11 cellular contexts compared by ENCODE assay signal in the genomic region with DNA sequence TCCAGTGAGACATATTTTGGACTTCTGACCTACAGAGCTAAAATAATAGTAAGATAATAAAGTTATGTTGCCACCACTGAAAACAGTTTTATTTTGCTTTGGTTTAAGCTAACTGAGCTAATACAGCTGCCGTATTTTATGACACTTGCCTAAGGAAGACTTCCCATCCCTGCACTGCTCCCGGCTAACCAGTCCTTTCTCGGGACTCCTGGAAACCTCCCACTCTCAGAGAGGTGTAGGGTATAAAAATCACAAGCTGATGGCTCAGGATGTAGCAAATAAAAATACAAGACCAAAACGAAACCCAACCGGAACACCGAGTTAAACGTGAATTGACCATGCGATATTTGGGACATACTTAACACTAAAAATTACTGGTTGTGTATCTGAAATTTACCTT. TPM values are rescaled to one million over a fixed set of nuclear protein-coding genes. Genes with fewer than 3 reads are reported as not detected.
DNase-seq lines count a peak whose midpoint lies in the region; ATAC-seq and TF ChIP-seq lines count a peak whose summit lies in the region.
"Had no signal": no experiment of that assay in that cellular context is flagged by ENCODE, and none has a peak within 500 bp of the region (broad histone marks: within the 10 kb centered on the region; RNA-seq: fewer than 3 reads in every experiment).

No MANE protein-coding gene starts in this region.

- TF ChIP-seq CTCF in Calu3 (IDR thresholded peaks at IDR 0.05; ENCODE audit: unreplicated experiment), result no peak
- TF ChIP-seq CTCF in RWPE2 (IDR thresholded peaks at IDR 0.05; ENCODE audit: poor library complexity, severe bottlenecking), result no peak
- TF ChIP-seq CTCF in hepatocyte (IDR thresholded peaks at IDR 0.05; ENCODE audit: poor library complexity), result no peak
- no peak for TF ChIP-seq CTCF in omental fat pad (IDR thresholded peaks at IDR 0.05)

- H3K36me3 Mint-ChIP-seq in Calu3 (ENCODE audit: insufficient read depth, unreplicated experiment), result no peaks in the 10 kb centered on the region

- no peak overlapping the region for H2AFZ ChIP-seq in hepatocyte

- CTCF ChIA-PET in Calu3 (lab: Charles Lee), result interaction anchor here (1.3 kb wide), 1 partner anchor 8 kb away, joined by 5 read pairs; no protein-coding TSS in a partner anchor

- BruUV-seq in Calu3 (replicated peaks; lab: Mats Ljungman, UMichigan), result no TSS peak

- H3K4me3 ChIP-seq in RWPE2 (ENCODE audit: severe bottlenecking) (peak overlapping the region; percentile 19), hepatocyte (no peak overlapping the region), skeletal muscle cell (ENCODE audit: low read depth, low read length) (peak overlapping the region; percentile 40)
- H3K4me3 ChIP-seq: GM12878 had no signal

- WGBS in hepatocyte (ENCODE audit: low lambda C conversion rate, missing lambda C conversion rate), result 84% methylated on average over 8 of the region's 8 CpGs

- DNase-seq in Calu3 (no peak), RWPE2 (ENCODE audit: low spot score) (no peak), hepatocyte (ENCODE audit: low spot score) (no peak), skeletal muscle cell (ENCODE audit: low read depth) (no peak), omental fat pad (ENCODE audit: low spot score) (no peak), COLO829 (ENCODE audit: low spot score) (no peak)
- no peak for DNase-seq in effector CD8-positive, alpha-beta T cell (lab: John Stamatoyannopoulos, UW)
- DNase-seq: NCI-H1436, T-helper 9 cell had no signal

- H3K9me2 ChIP-seq in hepatocyte (replicated peaks; ENCODE audit: insufficient read depth), result no peaks in the 10 kb centered on the region

- peaks cover 44% of the 10 kb centered on the region for H3K27me3 Mint-ChIP-seq in Calu3 (ENCODE audit: unreplicated experiment)

- no peak overlapping the region for H3K27ac ChIP-seq in RWPE2 (ENCODE audit: poor library complexity, severe bottlenecking)
- H3K27ac ChIP-seq in hepatocyte, result no peak overlapping the region

- no peaks in the 10 kb centered on the region for H3K79me2 ChIP-seq in hepatocyte

- H3K27me3 ChIP-seq in RWPE2 (ENCODE audit: insufficient read depth, poor library complexity, severe bottlenecking), result no peaks in the 10 kb centered on the region
- peaks cover 13% of the 10 kb centered on the region for H3K27me3 ChIP-seq in hepatocyte

- H3K9me3 ChIP-seq in RWPE2 (ENCODE audit: severe bottlenecking) (no peaks in the 10 kb centered on the region), hepatocyte (ENCODE audit: low read depth) (no peaks in the 10 kb centered on the region)

- H3K4me1 ChIP-seq in RWPE2 (ENCODE audit: insufficient read depth, poor library complexity, severe bottlenecking) (no peaks in the 10 kb centered on the region), hepatocyte (ENCODE audit: insufficient read depth) (peaks cover 5% of the 10 kb centered on the region)

- no peaks in the 10 kb centered on the region for H3K36me3 ChIP-seq in RWPE2 (ENCODE audit: low read depth)
- H3K36me3 ChIP-seq in hepatocyte (replicated peaks; ENCODE audit: insufficient read depth, low read depth), result no peaks in the 10 kb centered on the region

- peak overlapping the region; percentile 46 for H3K4me3 Mint-ChIP-seq in Calu3 (ENCODE audit: low read depth, unreplicated experiment)

- H3K27ac Mint-ChIP-seq in Calu3 (ENCODE audit: unreplicated experiment), result no peak overlapping the region

- H3K4me1 Mint-ChIP-seq in Calu3 (ENCODE audit: low read depth, unreplicated experiment), result no peaks in the 10 kb centered on the region

- ATAC-seq in RWPE2 (ENCODE audit: low read depth), result no peak; the same call in 2 of the 3 replicates
- no peak for ATAC-seq in HG03097 (IDR thresholded peaks at IDR 0.05; ENCODE audit: low FRiP score, unreplicated experiment)
- no peak for ATAC-seq in omental fat pad (ENCODE audit: low FRiP score)
- ATAC-seq: GM12878 had no signal

- H4K20me1 ChIP-seq in hepatocyte (ENCODE audit: insufficient read depth, poor library complexity, severe bottlenecking), result no peaks in the 10 kb centered on the region

- no peaks in the 10 kb centered on the region for H3K9me3 Mint-ChIP-seq in Calu3 (ENCODE audit: low read depth, unreplicated experiment)

- intact Hi-C loops in Calu3 (cut with micrococcal nuclease; ENCODE audit: unreplicated experiment), result no loop called here

- H3K4me2 ChIP-seq in hepatocyte, result peak overlapping the region; percentile 68

RNA-seq across cellular contexts. Expression of a gene that starts 0.4 kb away (rescaled TPM):
- total RNA-seq in Calu3 (2022), result 0.07 TPM in 1 of 2 replicates, not detected in the other
- 0.07 TPM in 1 of 2 replicates, not detected in the other for total RNA-seq in hepatocyte
- not detected in 2 replicates for polyA plus RNA-seq in hepatocyte
- 1 to 10 TPM in 1 of 4 donors, under 1 TPM in 3; 0.48 to 1.9 (median 0.60) TPM for total RNA-seq in omental fat pad
- total RNA-seq: GM12878 had no signal
